Comparison of ENCODE assay signal across 8 cellular contexts in the genomic region with DNA sequence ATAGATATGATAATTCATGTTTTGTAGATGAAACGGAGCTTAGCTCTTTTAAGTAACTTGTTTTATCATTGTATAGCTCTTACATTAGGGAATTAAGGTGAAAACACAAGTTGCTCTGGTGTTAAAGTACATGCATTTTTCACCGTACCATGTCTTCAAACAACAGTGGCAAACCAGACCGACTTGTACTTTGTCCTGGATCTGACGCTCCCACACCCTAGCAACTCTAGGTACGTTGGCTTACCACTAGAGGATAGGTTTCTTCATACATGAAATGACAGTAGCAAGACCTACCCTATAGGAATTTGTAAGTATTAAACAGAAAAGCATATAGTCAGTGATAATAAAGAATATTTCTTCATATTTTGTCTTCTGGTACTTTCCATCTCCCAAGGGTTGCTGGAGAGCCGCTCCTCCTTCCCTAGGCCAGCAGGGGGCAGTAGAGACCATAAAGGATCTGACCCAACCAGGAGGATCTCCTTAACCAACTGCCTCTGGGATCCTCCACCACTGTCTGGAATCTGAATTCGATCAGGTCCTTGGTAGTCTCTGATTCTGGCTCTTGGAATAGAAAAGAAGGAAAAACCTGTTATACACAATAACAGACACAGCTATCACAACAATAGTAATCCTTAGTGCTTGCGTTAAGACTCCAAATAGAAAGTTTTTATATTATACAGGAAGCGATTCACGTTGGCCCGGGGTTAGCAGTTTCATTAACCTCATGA.
DNase-seq lines count a peak whose midpoint lies in the region; ATAC-seq and TF ChIP-seq lines count a peak whose summit lies in the region.

No MANE protein-coding gene starts in this region.

- no peak overlapping the region for H2BK5ac ChIP-seq in mesenchymal stem cell (ENCODE audit: low read depth, low read length, poor library complexity, severe bottlenecking)

- no peaks in the 10 kb centered on the region for H3K36me3 Mint-ChIP-seq in T-helper 2 cell treated with Interferon-gamma antibody and Interleukin-4, amounts not matched to agents 5 μg/mL and 100 μg/mL, for 36 hours (ENCODE audit: low read depth)
- no peaks in the 10 kb centered on the region for H3K36me3 Mint-ChIP-seq in effector memory CD8-positive, alpha-beta T cell (ENCODE audit: insufficient read depth)

- 69% methylated on average over 9 of the region's 11 CpGs for WGBS in mesenchymal stem cell
- WGBS in thyroid gland, 2 donors, result 60 to 65% methylated on average over 11 of the region's 11 CpGs

- H3K27ac ChIP-seq in mesenchymal stem cell (ENCODE audit: low read length, poor library complexity, severe bottlenecking) (no peak overlapping the region), thyroid gland (no peak overlapping the region)

- no peak overlapping the region for H2AFZ ChIP-seq in mesenchymal stem cell (ENCODE audit: low read depth, low read length)

- DNase-seq in SIG-M5 treated with dmso at 0.1 percent for 504 hours (lab: John Stamatoyannopoulos, UW; ENCODE audit: unreplicated experiment), result peak; percentile 51
- no peak for DNase-seq in SIG-M5 (lab: John Stamatoyannopoulos, UW)
- peak; percentile 14 for DNase-seq in HCEC 1CT
- peak; percentile 56 for DNase-seq in NCI-H1092 (lab: John Stamatoyannopoulos, UW)
- DNase-seq in T-helper 2 cell treated with Interferon-gamma antibody and Interleukin-4, amounts not matched to agents 5 μg/mL and 100 μg/mL, for 36 hours (ENCODE audit: low spot score), result peak; percentile 8
- peak in 2 of 3 experiments; percentile 1 to 2 for DNase-seq in effector memory CD8-positive, alpha-beta T cell
- peak; percentile 2 for DNase-seq in mesenchymal stem cell
- DNase-seq in thyroid gland, result peak; percentile 14 to 34

- no peak for TF ChIP-seq POLR2A in thyroid gland (IDR thresholded peaks at IDR 0.05)

- no peaks in the 10 kb centered on the region for H3K9me3 Mint-ChIP-seq in T-helper 2 cell treated with Interferon-gamma antibody and Interleukin-4, amounts not matched to agents 5 μg/mL and 100 μg/mL, for 36 hours
- peaks cover 0 to 2% of the 10 kb centered on the region in 2 donors for H3K9me3 Mint-ChIP-seq in effector memory CD8-positive, alpha-beta T cell

- H3K27me3 ChIP-seq in mesenchymal stem cell (ENCODE audit: control insufficient read depth in 1 of 2, insufficient read depth in 1 of 2, low read length in 2 of 2), result no peaks in the 10 kb centered on the region
- no peaks in the 10 kb centered on the region for H3K27me3 ChIP-seq in thyroid gland

- intact Hi-C loops in thyroid gland (cut with DNase I), result loop anchor here (5.0 kb wide), 1 partner anchor 598 kb away; no protein-coding TSS in a partner anchor

- H3K23ac ChIP-seq in mesenchymal stem cell (ENCODE audit: low read length in 2 of 2), result no peak overlapping the region

- no peaks in the 10 kb centered on the region for H3K79me1 ChIP-seq in mesenchymal stem cell (replicated peaks; ENCODE audit: low read length, poor library complexity, severe bottlenecking)

- H4K8ac ChIP-seq in mesenchymal stem cell (ENCODE audit: low read length), result no peak overlapping the region

- no peak overlapping the region for H2BK12ac ChIP-seq in mesenchymal stem cell (ENCODE audit: low read length in 2 of 2)

- H3K4me3 ChIP-seq in mesenchymal stem cell (ENCODE audit: insufficient read depth in 1 of 2, low read depth in 1 of 2, low read length in 2 of 2) (no peak overlapping the region), thyroid gland (replicated peaks in 1 of 3) (no peak overlapping the region)

- H3K18ac ChIP-seq in mesenchymal stem cell (ENCODE audit: low read depth in 1 of 2, low read length in 2 of 2), result no peak overlapping the region

- H2BK120ac ChIP-seq in mesenchymal stem cell (ENCODE audit: low read depth, low read length), result no peak overlapping the region

- H3K4me3 Mint-ChIP-seq in T-helper 2 cell treated with Interferon-gamma antibody and Interleukin-4, amounts not matched to agents 5 μg/mL and 100 μg/mL, for 36 hours, result no peak overlapping the region
- H3K4me3 Mint-ChIP-seq in effector memory CD8-positive, alpha-beta T cell, result no peak overlapping the region

- H3K4me1 Mint-ChIP-seq in T-helper 2 cell treated with Interferon-gamma antibody and Interleukin-4, amounts not matched to agents 5 μg/mL and 100 μg/mL, for 36 hours (ENCODE audit: low read depth), result no peaks in the 10 kb centered on the region
- H3K4me1 Mint-ChIP-seq in effector memory CD8-positive, alpha-beta T cell (ENCODE audit: low read depth in 2 of 2), result no peaks in the 10 kb centered on the region

- no peak overlapping the region for H3K14ac ChIP-seq in mesenchymal stem cell (ENCODE audit: low read length in 2 of 2)

- no peak overlapping the region for H2AK5ac ChIP-seq in mesenchymal stem cell (ENCODE audit: low read length, severe bottlenecking)

- H3K27ac Mint-ChIP-seq in T-helper 2 cell treated with Interferon-gamma antibody and Interleukin-4, amounts not matched to agents 5 μg/mL and 100 μg/mL, for 36 hours, result no peak overlapping the region
- H3K27ac Mint-ChIP-seq in effector memory CD8-positive, alpha-beta T cell, result no peak overlapping the region

- H3K4me1 ChIP-seq in mesenchymal stem cell (ENCODE audit: control insufficient read depth, insufficient read depth, low read depth, low read length) (no peaks in the 10 kb centered on the region), thyroid gland (no peaks in the 10 kb centered on the region)

- H3K36me3 ChIP-seq in mesenchymal stem cell (ENCODE audit: control insufficient read depth in 1 of 2, insufficient read depth in 2 of 2, low read depth in 1 of 2, low read length in 2 of 2), result no peaks in the 10 kb centered on the region
- H3K36me3 ChIP-seq in thyroid gland, result no peaks in the 10 kb centered on the region

- H3K4ac ChIP-seq in mesenchymal stem cell (ENCODE audit: low read depth in 1 of 2, low read length in 2 of 2), result no peak overlapping the region

- H3K9ac ChIP-seq in mesenchymal stem cell (ENCODE audit: low read length), result no peak overlapping the region

- no peak overlapping the region for H2BK15ac ChIP-seq in mesenchymal stem cell (ENCODE audit: low read depth, poor library complexity, severe bottlenecking)

- H3K9me3 ChIP-seq in mesenchymal stem cell (ENCODE audit: control insufficient read depth, low read length) (no peaks in the 10 kb centered on the region), thyroid gland (no peaks in the 10 kb centered on the region)

- no peak overlapping the region for H4K91ac ChIP-seq in mesenchymal stem cell (ENCODE audit: low read length)

- H3K4me2 ChIP-seq in mesenchymal stem cell (ENCODE audit: low read length, poor library complexity, severe bottlenecking), result no peak overlapping the region

- no peaks in the 10 kb centered on the region for H3K27me3 Mint-ChIP-seq in T-helper 2 cell treated with Interferon-gamma antibody and Interleukin-4, amounts not matched to agents 5 μg/mL and 100 μg/mL, for 36 hours (ENCODE audit: low read depth)
- peaks cover under 1 to 2% of the 10 kb centered on the region in 2 donors for H3K27me3 Mint-ChIP-seq in effector memory CD8-positive, alpha-beta T cell

- no peak for ATAC-seq in effector memory CD8-positive, alpha-beta T cell (replicated peaks)

- TF ChIP-seq CTCF in thyroid gland (IDR thresholded peaks at IDR 0.05), result peak in 5 of 6 experiments; percentile 24 to 59 (median 32)
